Comparison of ENCODE assay signal across 1 cellular context in genomic region chr17:17626151-17626805, GRCh38.
A peak's percentile ranks its signal among the peaks of the same experiment; 100 is the strongest.
TF ChIP-seq lines count a peak whose summit lies in the region.

No MANE protein-coding gene starts in this region.

TF ChIP-seq in WTC11, 78 proteins besides CTCF, POLR2A, EP300 and RAD21 (continues in another document):
- TF ChIP-seq ZNF532 (CRISPR knock-in tag; IDR thresholded peaks at IDR 0.05; ENCODE audit: borderline replicate concordance), result no peak
- TF ChIP-seq ZNF232 (CRISPR knock-in tag; IDR thresholded peaks at IDR 0.05), result 0 out of 2 replicates have a peak, but pooled peaks have one; percentile 43
- TF ChIP-seq ETV6 (CRISPR knock-in tag; IDR thresholded peaks at IDR 0.05), result peak; percentile 52; the same call in 1 of the 2 replicates
- TF ChIP-seq E2F5 (CRISPR knock-in tag; IDR thresholded peaks at IDR 0.05), result 0 out of 2 replicates have a peak, but pooled peaks have one; percentile 50
- TF ChIP-seq ZBTB21 (CRISPR knock-in tag; IDR thresholded peaks at IDR 0.05; ENCODE audit: borderline replicate concordance), result 0 out of 2 replicates have a peak, but pooled peaks have one; percentile 38
- no peak for TF ChIP-seq ESRRA (CRISPR knock-in tag; IDR thresholded peaks at IDR 0.05; ENCODE audit: borderline replicate concordance)
- TF ChIP-seq GTF2I (CRISPR knock-in tag; conservative IDR thresholded peaks at IDR 0.05), result no peak
- no peak for TF ChIP-seq NR2C2 (CRISPR knock-in tag; IDR thresholded peaks at IDR 0.05)
- no peak for TF ChIP-seq ZNF416 (CRISPR knock-in tag; IDR thresholded peaks at IDR 0.05)
- no peak for TF ChIP-seq PRDM15 (CRISPR knock-in tag; IDR thresholded peaks at IDR 0.05)
- TF ChIP-seq CDX4 (CRISPR knock-in tag; IDR thresholded peaks at IDR 0.05; ENCODE audit: borderline replicate concordance), result no peak
- TF ChIP-seq TEAD1 (CRISPR knock-in tag; IDR thresholded peaks at IDR 0.05), result peak; percentile 82
- TF ChIP-seq MAX (CRISPR knock-in tag; IDR thresholded peaks at IDR 0.05), result peak; percentile 68
- TF ChIP-seq FOXP1 (CRISPR knock-in tag; IDR thresholded peaks at IDR 0.05; ENCODE audit: borderline replicate concordance), result 0 out of 2 replicates have a peak, but pooled peaks have one; percentile 18
- no peak for TF ChIP-seq PRRX2 (CRISPR knock-in tag; IDR thresholded peaks at IDR 0.05)
- no peak for TF ChIP-seq PREB (CRISPR knock-in tag; IDR thresholded peaks at IDR 0.05; ENCODE audit: borderline replicate concordance)
- TF ChIP-seq ZNF121 (CRISPR knock-in tag; IDR thresholded peaks at IDR 0.05), result 0 out of 2 replicates have a peak, but pooled peaks have one; percentile 2
- TF ChIP-seq NFATC4 (CRISPR knock-in tag; IDR thresholded peaks at IDR 0.05), result no peak
- no peak for TF ChIP-seq IRF2 (CRISPR knock-in tag; IDR thresholded peaks at IDR 0.05; ENCODE audit: borderline replicate concordance, low read depth)
- TF ChIP-seq ZNF263 (CRISPR knock-in tag; IDR thresholded peaks at IDR 0.05; ENCODE audit: low read depth), result no peak
- TF ChIP-seq KAT7 (CRISPR knock-in tag; IDR thresholded peaks at IDR 0.05; ENCODE audit: borderline replicate concordance), result no peak
- no peak for TF ChIP-seq TP53 (CRISPR knock-in tag; IDR thresholded peaks at IDR 0.05)
- no peak for TF ChIP-seq ZNF396 (CRISPR knock-in tag; IDR thresholded peaks at IDR 0.05; ENCODE audit: borderline replicate concordance)
- TF ChIP-seq EMX1 (CRISPR knock-in tag; IDR thresholded peaks at IDR 0.05), result no peak
- TF ChIP-seq ZNF138 (CRISPR knock-in tag; conservative IDR thresholded peaks at IDR 0.05), result peak; percentile 23; the same call in 1 of the 2 replicates
- peak; percentile 94 for TF ChIP-seq ZNF423 (CRISPR knock-in tag; IDR thresholded peaks at IDR 0.05)
- TF ChIP-seq FOXK1 (CRISPR knock-in tag; IDR thresholded peaks at IDR 0.05), result no peak
- TF ChIP-seq ATF3 (CRISPR knock-in tag; conservative IDR thresholded peaks at IDR 0.05), result no peak
- no peak for TF ChIP-seq CREM (CRISPR knock-in tag; IDR thresholded peaks at IDR 0.05)
- TF ChIP-seq ZNF512 (CRISPR knock-in tag; IDR thresholded peaks at IDR 0.05; ENCODE audit: borderline replicate concordance), result no peak
- no peak for TF ChIP-seq E2F4 (CRISPR knock-in tag; IDR thresholded peaks at IDR 0.05; ENCODE audit: borderline replicate concordance, low read depth)
- no peak for TF ChIP-seq ZSCAN18 (CRISPR knock-in tag; IDR thresholded peaks at IDR 0.05)
- TF ChIP-seq ARID4B (CRISPR knock-in tag; IDR thresholded peaks at IDR 0.05; ENCODE audit: borderline replicate concordance), result 0 out of 2 replicates have a peak, but pooled peaks have one; percentile 28
- TF ChIP-seq RELA (CRISPR knock-in tag; IDR thresholded peaks at IDR 0.05; ENCODE audit: borderline replicate concordance), result no peak
- TF ChIP-seq HMGA2 (CRISPR knock-in tag; IDR thresholded peaks at IDR 0.05), result no peak
- TF ChIP-seq GRHL2 (CRISPR knock-in tag; IDR thresholded peaks at IDR 0.05; ENCODE audit: insufficient replicate concordance, severe bottlenecking), result no peak
